Comparison of ENCODE assay signal across 8 cellular contexts in the genomic region with DNA sequence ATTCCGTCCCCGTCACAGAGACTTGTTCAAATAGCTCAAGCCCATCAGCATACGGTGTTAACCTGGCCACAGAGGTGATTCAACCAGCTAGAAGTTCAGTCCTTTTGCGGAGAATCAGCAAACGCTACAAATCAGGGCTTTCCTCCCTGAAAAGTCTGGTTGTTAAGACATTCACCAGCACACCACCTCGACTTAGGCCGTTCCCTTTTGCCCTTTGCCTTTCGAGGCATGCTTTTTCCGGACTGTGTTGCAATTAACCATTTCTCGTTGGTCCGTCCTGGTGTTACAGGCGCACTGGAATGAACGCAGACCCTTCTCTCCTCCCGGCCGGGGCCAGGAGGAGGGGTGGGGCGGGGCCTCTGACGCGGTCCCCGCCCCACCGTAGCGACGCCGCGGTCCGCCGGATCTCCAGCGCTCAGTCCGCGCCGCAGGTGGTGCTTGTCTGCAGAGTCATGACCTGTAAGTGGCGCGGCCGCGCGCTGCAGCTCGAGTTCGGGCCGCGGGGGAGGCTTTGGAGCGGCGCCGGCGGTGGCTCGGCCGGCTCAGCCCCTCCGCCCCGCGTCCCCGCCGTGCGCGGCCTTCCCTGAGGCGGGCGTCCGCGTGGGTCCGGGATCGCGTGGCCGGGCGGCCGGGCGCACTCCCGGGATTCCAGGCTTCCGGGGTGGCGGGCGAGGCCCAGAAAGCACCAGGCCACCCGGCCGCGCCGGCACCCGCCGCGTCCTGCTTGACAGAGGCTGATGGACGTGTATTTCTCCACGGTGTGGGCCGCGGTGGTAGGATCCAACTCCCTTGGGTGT. TPM values are rescaled to one million over a fixed set of nuclear protein-coding genes. Genes with fewer than 3 reads are reported as not detected.
DNase-seq lines count a peak whose midpoint lies in the region; TF ChIP-seq lines count a peak whose summit lies in the region.

A gene with protein sequence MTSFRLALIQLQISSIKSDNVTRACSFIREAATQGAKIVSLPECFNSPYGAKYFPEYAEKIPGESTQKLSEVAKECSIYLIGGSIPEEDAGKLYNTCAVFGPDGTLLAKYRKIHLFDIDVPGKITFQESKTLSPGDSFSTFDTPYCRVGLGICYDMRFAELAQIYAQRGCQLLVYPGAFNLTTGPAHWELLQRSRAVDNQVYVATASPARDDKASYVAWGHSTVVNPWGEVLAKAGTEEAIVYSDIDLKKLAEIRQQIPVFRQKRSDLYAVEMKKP (plus strand): TSS at position 418 of the 797 bp plus-strand sequence. CDS start 35 bp downstream, at position 453.

- no peak within 1 kb of the TSS for H3K27ac ChIP-seq in neural cell (ENCODE audit: low read length)
- peak within 1 kb of the TSS; percentile 81 to 94 (median 91) for H3K27ac ChIP-seq in stomach

- H3K27me3 ChIP-seq in neural cell (ENCODE audit: insufficient read depth, low read depth, low read length) (no peaks in the 10 kb centered on the region), stomach (no peaks in the 10 kb centered on the region)

- H2AFZ ChIP-seq in neural cell (ENCODE audit: low read depth, low read length): peak within 1 kb of the TSS; percentile 69

- TF ChIP-seq RAD21 in neural cell (conservative IDR thresholded peaks at IDR 0.05): no peak

- H3K9me3 ChIP-seq in neural cell (ENCODE audit: low read length) (no peaks in the 10 kb centered on the region), stomach (no peaks in the 10 kb centered on the region)

- H3K9ac ChIP-seq in neural cell (ENCODE audit: low read length): peak within 1 kb of the TSS; percentile 55

- H3F3A ChIP-seq in neural cell (ENCODE audit: insufficient read depth, low read length, poor library complexity, severe bottlenecking): no peaks in the 10 kb centered on the region

- no peak for TF ChIP-seq POLR2A in stomach (IDR thresholded peaks at IDR 0.05)

- no peaks in the 10 kb centered on the region for H3K9me2 ChIP-seq in neural cell (ENCODE audit: insufficient read depth, low read length)

- TF ChIP-seq EP300 in neural cell (conservative IDR thresholded peaks at IDR 0.05; ENCODE audit: poor library complexity, severe bottlenecking) (peak; percentile 12), stomach (IDR thresholded peaks at IDR 0.05) (peak; percentile 8)

- WGBS in stomach, 5 donors: 0 to 3% (median 1%) methylated on average over 19 to 78 of the region's 78 CpGs

- H3K4me2 ChIP-seq in neural cell (ENCODE audit: low read length): peak within 1 kb of the TSS; percentile 62

- H3K79me2 ChIP-seq in neural cell (replicated peaks; ENCODE audit: insufficient read depth, low read length): no peaks in the 10 kb centered on the region

- H3K36me3 ChIP-seq in neural cell (ENCODE audit: insufficient read depth, low read length) (no peaks in the 10 kb centered on the region), stomach (peaks cover 3 to 12% (median 6%) of the 10 kb centered on the region in 4 donors)

- TF ChIP-seq CTCF in fibroblast of villous mesenchyme (IDR thresholded peaks at IDR 0.05; ENCODE audit: insufficient read depth, low read depth, low read length) (no peak), neural cell (IDR thresholded peaks at IDR 0.05; ENCODE audit: poor library complexity, severe bottlenecking) (no peak), stomach (IDR thresholded peaks at IDR 0.05) (no peak)

- DNase-seq in ELR (ENCODE audit: low read depth) (peak; percentile 86), GOT3 (lab: John Stamatoyannopoulos, UW) (peak; percentile 27), LHCN-M2 (ENCODE audit: low read depth) (peak; percentile 77), SIG-M5 (lab: John Stamatoyannopoulos, UW) (peak; percentile 16), activated gamma-delta T cell (lab: John Stamatoyannopoulos, UW) (peak; percentile 70), fibroblast of villous mesenchyme (ENCODE audit: low read depth) (peak; percentile 91), stomach (peak; percentile 90)

- peaks cover 4 to 27% (median 16%) of the 10 kb centered on the region in 4 donors for H3K4me1 ChIP-seq in stomach

- peak within 1 kb of the TSS; percentile 67 for H3K4me3 ChIP-seq in fibroblast of villous mesenchyme (ENCODE audit: low read depth, low read length)
- H3K4me3 ChIP-seq in neural cell (ENCODE audit: low read length): peak within 1 kb of the TSS; percentile 79
- peak within 1 kb of the TSS; percentile 65 to 78 (median 71) for H3K4me3 ChIP-seq in stomach

- no peaks in the 10 kb centered on the region for H4K20me1 ChIP-seq in neural cell (ENCODE audit: insufficient read depth)

- intact Hi-C loops in stomach (cut with DNase I; ENCODE audit: low total_unique reads): no loop called here

TF ChIP-seq in neural cell, 6 proteins besides CTCF, POLR2A, EP300 and RAD21:
- TF ChIP-seq MXI1 (conservative IDR thresholded peaks at IDR 0.05; ENCODE audit: poor library complexity, severe bottlenecking): peak; percentile 62
- no peak for TF ChIP-seq POLR2AphosphoS5 (IDR thresholded peaks at IDR 0.05)
- peak; percentile 29 for TF ChIP-seq SMC3 (conservative IDR thresholded peaks at IDR 0.05; ENCODE audit: poor library complexity)
- no peak for TF ChIP-seq TAF1 (IDR thresholded peaks at IDR 0.05; ENCODE audit: low read depth)

RNA-seq across cellular contexts. Expression of the gene that starts here (rescaled TPM):
- total RNA-seq in LHCN-M2 (2014; rRNA removed): 23.5 and 27.4 TPM in 2 replicates
- 39.6 TPM for polyA plus RNA-seq in LHCN-M2 (2012)
- total RNA-seq in fibroblast of villous mesenchyme: 23.2 and 25.0 TPM in 2 replicates
- polyA plus RNA-seq in neural cell: 14.5 and 17.2 TPM in 2 replicates
- polyA minus RNA-seq in neural cell: 7.3 TPM in 2 replicates
- total RNA-seq in stomach: 10 to 100 TPM in 4 of 5 donors, 1 to 10 TPM in 1; 4.3 to 53.1 (median 35.1) TPM
- polyA plus RNA-seq in stomach: 10 to 100 TPM; 17.6 to 37.4 (median 24.1) TPM

Comparison
In these comparisons a context has a peak if more than half of its experiments do, and no peak if none do; other contexts are left out.
1. DNase-seq: peak in every context shown above with its lines; median percentile 91 in fibroblast of villous mesenchyme; 90 in stomach; 86 in ELR; 77 in LHCN-M2; 70 in activated gamma-delta T cell; 27 in GOT3; 16 in SIG-M5.